23 cellular contexts compared by ENCODE assay signal in the genomic region with DNA sequence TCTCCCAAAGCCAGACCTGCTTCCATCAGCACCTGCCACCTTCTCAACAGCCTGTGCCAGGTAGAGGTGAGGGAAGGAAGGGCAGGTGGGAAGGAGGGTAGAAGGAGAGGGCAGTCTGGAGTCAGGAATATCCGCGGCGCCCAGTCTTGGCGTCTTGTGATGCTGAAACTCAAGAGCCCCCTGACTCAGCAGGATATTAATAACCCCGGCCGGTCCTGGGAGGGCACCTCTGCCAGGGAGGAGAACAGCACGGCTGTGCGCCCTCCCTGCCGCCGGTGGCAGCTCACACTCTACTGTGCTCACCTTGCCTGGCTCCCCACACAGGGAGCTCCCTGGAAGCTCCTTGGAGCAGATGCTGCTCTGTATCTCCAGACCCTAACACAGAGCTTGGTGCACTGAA. TPM values are rescaled to one million over a fixed set of nuclear protein-coding genes. Genes with fewer than 3 reads are reported as not detected.
DNase-seq lines count a peak whose midpoint lies in the region; ATAC-seq and TF ChIP-seq lines count a peak whose summit lies in the region.
"Had no signal": no experiment of that assay in that cellular context is flagged by ENCODE, and none has a peak within 500 bp of the region (broad histone marks: within the 10 kb centered on the region; RNA-seq: fewer than 3 reads in every experiment).

No MANE protein-coding gene starts in this region.

- H3K4me1 ChIP-seq in right cardiac atrium (ENCODE audit: control insufficient read depth, insufficient read depth, low read length) (no peaks in the 10 kb centered on the region), adrenal gland (replicated peaks in 1 of 2) (no peaks in the 10 kb centered on the region)

- no peaks in the 10 kb centered on the region for H3K9me3 Mint-ChIP-seq in stimulated activated memory B cell treated with anti-CD40 and anti-IgM and Interleukin-4, amounts not matched to agents 10 μg/mL and 1 μg/mL and 100 μg/mL, for 72 hours
- H3K9me3 Mint-ChIP-seq: CD4-positive, alpha-beta memory T cell had no signal

- H3K4me3 ChIP-seq in right cardiac atrium (ENCODE audit: low read length) (no peak overlapping the region), adrenal gland (no peak overlapping the region)
- H3K4me3 ChIP-seq: BLaER1 treated with 17β-estradiol and CSF1 and Interleukin-3, amounts not matched to agents 10 nM and 100 nM had no signal

- no peak overlapping the region for H3K27ac Mint-ChIP-seq in stimulated activated memory B cell treated with anti-CD40 and anti-IgM and Interleukin-4, amounts not matched to agents 10 μg/mL and 1 μg/mL and 100 μg/mL, for 72 hours
- H3K27ac Mint-ChIP-seq: CD4-positive, alpha-beta memory T cell had no signal

- H3K36me3 ChIP-seq in adrenal gland (replicated peaks in 1 of 2), result no peaks in the 10 kb centered on the region
- H3K36me3 ChIP-seq: BLaER1 treated with 17β-estradiol and CSF1 and Interleukin-3, amounts not matched to agents 10 nM and 100 nM had no signal

- ATAC-seq in Right ventricle myocardium superior (ENCODE audit: poor library complexity) (peak; percentile 43), right cardiac atrium (peak; percentile 54 to 68), GM21825 (IDR thresholded peaks at IDR 0.05; ENCODE audit: unreplicated experiment) (no peak)
- ATAC-seq in stimulated activated memory B cell treated with anti-CD40 and anti-IgM and Interleukin-4, amounts not matched to agents 10 μg/mL and 1 μg/mL and 100 μg/mL, for 72 hours, result peak; percentile 24
- ATAC-seq: HepG2, Panc1 had no signal

- intact Hi-C loops in Right ventricle myocardium superior (cut with DNase I), result no loop called here
- intact Hi-C loops in cardiac septum (cut with DNase I), result no loop called here
- intact Hi-C loops in right cardiac atrium (cut with DNase I), result no loop called here
- intact Hi-C loops in adrenal gland (cut with DNase I), result no loop called here

- peaks cover 88% of the 10 kb centered on the region for H3K27me3 Mint-ChIP-seq in stimulated activated memory B cell treated with anti-CD40 and anti-IgM and Interleukin-4, amounts not matched to agents 10 μg/mL and 1 μg/mL and 100 μg/mL, for 72 hours

- no peaks in the 10 kb centered on the region for H3K36me3 Mint-ChIP-seq in stimulated activated memory B cell treated with anti-CD40 and anti-IgM and Interleukin-4, amounts not matched to agents 10 μg/mL and 1 μg/mL and 100 μg/mL, for 72 hours
- H3K36me3 Mint-ChIP-seq: CD4-positive, alpha-beta memory T cell had no signal

- H3K9me3 ChIP-seq in right cardiac atrium (ENCODE audit: control insufficient read depth, low read length), result no peaks in the 10 kb centered on the region
- no peaks in the 10 kb centered on the region for H3K9me3 ChIP-seq in adrenal gland (replicated peaks in 1 of 3)
- H3K9me3 ChIP-seq: BLaER1 treated with 17β-estradiol and CSF1 and Interleukin-3, amounts not matched to agents 10 nM and 100 nM; SK-N-SH had no signal

- H3K4me1 Mint-ChIP-seq in stimulated activated memory B cell treated with anti-CD40 and anti-IgM and Interleukin-4, amounts not matched to agents 10 μg/mL and 1 μg/mL and 100 μg/mL, for 72 hours, result no peaks in the 10 kb centered on the region
- H3K4me1 Mint-ChIP-seq: CD4-positive, alpha-beta memory T cell had no signal

- H3K27me3 ChIP-seq in right cardiac atrium (ENCODE audit: control insufficient read depth, insufficient read depth) (no peaks in the 10 kb centered on the region), adrenal gland (peaks cover 17% of the 10 kb centered on the region)
- H3K27me3 ChIP-seq: BLaER1 treated with 17β-estradiol and CSF1 and Interleukin-3, amounts not matched to agents 10 nM and 100 nM had no signal

- no peak for DNase-seq in Right ventricle myocardium superior
- DNase-seq in cardiac septum (ENCODE audit: low spot score), result no peak
- peak; percentile 45 for DNase-seq in DMS79 treated with DMSO at 0.1 percent for 48 hours (lab: John Stamatoyannopoulos, UW)
- DNase-seq in right cardiac atrium, result no peak
- no peak for DNase-seq in adrenal gland
- DNase-seq: AML-193; CD4-positive, alpha-beta memory T cell; COR-L47; GF-D8; Karpas-422; NCI-H1092; NCI-H1417 treated with DMSO at 0.1 percent for 48 hours; NCI-H1694 treated with DMSO at 0.1 percent for 48 hours; NCI-H2081; NCI-H446; NCI-H524 treated with DMSO at 0.1 percent for 48 hours; SK-N-SH; SW 1271 had no signal

- H3K4me3 Mint-ChIP-seq in stimulated activated memory B cell treated with anti-CD40 and anti-IgM and Interleukin-4, amounts not matched to agents 10 μg/mL and 1 μg/mL and 100 μg/mL, for 72 hours, result no peak overlapping the region
- H3K4me3 Mint-ChIP-seq: CD4-positive, alpha-beta memory T cell had no signal

- H3K27ac ChIP-seq in right cardiac atrium (ENCODE audit: low read length), result peak overlapping the region; percentile 3
- H3K27ac ChIP-seq in adrenal gland, result no peak overlapping the region
- H3K27ac ChIP-seq: BLaER1 treated with 17β-estradiol and CSF1 and Interleukin-3, amounts not matched to agents 10 nM and 100 nM had no signal

- TF ChIP-seq CTCF in adrenal gland (IDR thresholded peaks at IDR 0.05), result no peak

- WGBS in right cardiac atrium, result 53% methylated on average over 10 of the region's 10 CpGs
- WGBS in adrenal gland, 4 donors, result 67 to 75% (median 70%) methylated on average over 9 to 10 of the region's 10 CpGs

- TF ChIP-seq POLR2A in adrenal gland (IDR thresholded peaks at IDR 0.05), result no peak

RNA-seq across cellular contexts. Expression of gene NTNG2, which starts 11.6 kb away (rescaled TPM):
- 1.8 TPM for total RNA-seq in Right ventricle myocardium superior
- total RNA-seq in cardiac septum, result 7.7 TPM
- 10 to 100 TPM; 14.4 to 27.4 (median 15.2) TPM for total RNA-seq in right cardiac atrium
- polyA plus RNA-seq in right cardiac atrium, result 8.6 TPM
- total RNA-seq in adrenal gland, result 10 to 100 TPM in 4 of 8 donors, 1 to 10 TPM in 4; 1.1 to 21.6 (median 10.4) TPM
- 1 to 10 TPM in 2 of 3 donors, under 1 TPM in 1; 0.37 to 6.0 (median 2.2) TPM for polyA plus RNA-seq in adrenal gland
